In the genomic region with DNA sequence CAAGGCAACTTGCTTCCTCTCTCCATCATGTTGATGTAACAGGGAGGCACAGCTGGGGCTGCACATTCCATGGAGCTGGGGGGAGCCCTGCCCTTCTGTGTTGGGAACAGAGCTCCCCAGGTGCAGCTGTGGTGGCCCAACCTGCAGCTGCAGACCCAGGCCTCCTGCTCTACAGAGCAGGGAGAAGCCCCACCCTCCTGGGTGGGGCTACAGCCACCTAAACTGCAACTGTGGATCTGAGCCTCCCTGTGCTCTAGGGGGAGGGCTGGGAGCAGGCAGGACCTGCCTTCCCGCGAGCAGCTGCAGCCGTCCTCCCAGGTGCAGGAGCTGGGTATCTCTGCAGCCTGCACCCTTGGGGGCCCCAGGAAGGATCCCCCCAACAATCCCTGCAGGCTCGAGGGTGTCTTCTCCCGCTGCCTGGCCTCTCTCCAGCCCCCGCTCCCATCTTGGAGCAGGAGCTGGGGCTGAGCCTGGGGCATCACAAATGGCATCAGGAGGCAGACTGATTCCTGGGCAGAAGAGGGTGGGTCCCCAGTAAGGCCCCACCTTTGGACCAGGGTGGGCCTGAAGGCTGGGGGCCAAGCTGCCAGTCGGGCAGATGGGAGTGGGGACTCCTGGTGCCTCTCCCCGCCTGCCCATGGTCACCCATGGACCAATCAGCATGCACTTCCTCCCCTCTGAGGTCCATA, we compare ENCODE assay signal across 19 cellular contexts. TPM values are rescaled to one million over a fixed set of nuclear protein-coding genes. Genes with fewer than 3 reads are reported as not detected.
A peak's percentile ranks its signal among the peaks of the same experiment; 100 is the strongest.
DNase-seq lines count a peak whose midpoint lies in the region; ATAC-seq, FAIRE-seq and TF ChIP-seq lines count a peak whose summit lies in the region.
"Had no signal": no experiment of that assay in that cellular context is flagged by ENCODE, and none has a peak within 500 bp of the region (broad histone marks: within the 10 kb centered on the region; RNA-seq: fewer than 3 reads in every experiment).

No MANE protein-coding gene starts in this region.

- peak; percentile 47 for DNase-seq in GM23338 (ENCODE audit: low spot score)
- peak; percentile 25 for DNase-seq in NT2/D1 (ENCODE audit: low read depth, low spot score)
- DNase-seq in glutamatergic neuron, result peak; percentile 29
- peak; percentile 45 for DNase-seq in mesendoderm
- DNase-seq in midbrain (lab: John Stamatoyannopoulos, UW), result no peak
- DNase-seq in GM12891 (ENCODE audit: insufficient read length, low spot score), result no peak
- DNase-seq: C1 segment of cervical spinal cord; CD8-positive, alpha-beta memory T cell; IMR-90; NCI-H1105; NCI-H2029 treated with DMSO at 0.1 percent for 48 hours; NCI-H226; NCI-H510A treated with DMSO at 0.1 percent for 48 hours; Right ventricle myocardium superior had no signal

- H3K36me3 Mint-ChIP-seq in GM23338 (ENCODE audit: low read depth) (peaks cover 52% of the 10 kb centered on the region), glutamatergic neuron (ENCODE audit: unreplicated experiment) (peaks cover 22% of the 10 kb centered on the region)

- no peaks in the 10 kb centered on the region for H3F3A ChIP-seq in GM23338 (replicated peaks; ENCODE audit: low read depth)

- H2AK5ac ChIP-seq in mesendoderm (ENCODE audit: low read length), result no peak overlapping the region

- H4K8ac ChIP-seq in mesendoderm (ENCODE audit: low read depth, low read length), result no peak overlapping the region

- H3K4me1 ChIP-seq in GM23338 (ENCODE audit: insufficient read depth), result no peaks in the 10 kb centered on the region
- H3K4me1 ChIP-seq in NT2/D1 (ENCODE audit: insufficient read depth, insufficient read length), result no peaks in the 10 kb centered on the region
- no peaks in the 10 kb centered on the region for H3K4me1 ChIP-seq in mesendoderm (ENCODE audit: control insufficient read depth, low read depth, low read length)

- H3K79me1 ChIP-seq in mesendoderm (ENCODE audit: low read length), result peaks cover 2% of the 10 kb centered on the region

- H3K23ac ChIP-seq in mesendoderm (ENCODE audit: low read length), result no peak overlapping the region

- H3K27me3 ChIP-seq in GM23338 (ENCODE audit: insufficient read depth) (no peaks in the 10 kb centered on the region), NT2/D1 (ENCODE audit: insufficient read depth, insufficient read length) (no peaks in the 10 kb centered on the region), mesendoderm (ENCODE audit: insufficient read depth, low read length, poor library complexity) (no peaks in the 10 kb centered on the region)

- H3K9me3 Mint-ChIP-seq in GM23338 (peaks cover 27% of the 10 kb centered on the region), glutamatergic neuron (ENCODE audit: unreplicated experiment) (no peaks in the 10 kb centered on the region)

- no peaks in the 10 kb centered on the region; the same call in none of the 2 replicates for H4K20me1 ChIP-seq in GM23338 (replicated peaks; ENCODE audit: insufficient read depth)

- H3K36me3 ChIP-seq in GM23338 (ENCODE audit: insufficient read depth) (no peaks in the 10 kb centered on the region), NT2/D1 (ENCODE audit: insufficient read depth, insufficient read length, low read length) (peaks cover 5% of the 10 kb centered on the region), mesendoderm (ENCODE audit: control insufficient read depth, insufficient read depth, low read length) (no peaks in the 10 kb centered on the region)
- H3K36me3 ChIP-seq: HAP-1 had no signal

- H3K4me1 Mint-ChIP-seq in GM23338 (no peaks in the 10 kb centered on the region; the same call in 2 of the 3 replicates), glutamatergic neuron (ENCODE audit: low read depth, unreplicated experiment) (peaks cover 2% of the 10 kb centered on the region)

- peak; percentile 99 for ATAC-seq in GM23338
- ATAC-seq in GM18873 (IDR thresholded peaks at IDR 0.05; ENCODE audit: low FRiP score, unreplicated experiment), result no peak
- ATAC-seq in HG02840 (IDR thresholded peaks at IDR 0.05; ENCODE audit: low FRiP score, unreplicated experiment), result no peak

- no peak overlapping the region for H2BK120ac ChIP-seq in mesendoderm (ENCODE audit: low read depth, low read length)

- no CpG with 5 or more reads among the region's 8 CpGs for WGBS in mesendoderm (ENCODE audit: extremely low coverage, insufficient coverage, low lambda C conversion rate)

- H3K27me3 Mint-ChIP-seq in GM23338 (ENCODE audit: insufficient read depth, low read depth, poor library complexity) (no peaks in the 10 kb centered on the region), glutamatergic neuron (ENCODE audit: unreplicated experiment) (no peaks in the 10 kb centered on the region)
- H3K27me3 Mint-ChIP-seq: CD8-positive, alpha-beta memory T cell had no signal

- H3K4me2 ChIP-seq in GM23338 (no peak overlapping the region), mesendoderm (ENCODE audit: low read length) (no peak overlapping the region)

- H3K9ac ChIP-seq in NT2/D1 (ENCODE audit: insufficient read length, low read depth) (no peak overlapping the region), mesendoderm (ENCODE audit: low read length) (no peak overlapping the region)

- no peak overlapping the region for H2AFZ ChIP-seq in GM23338

- no peak overlapping the region for H3K56ac ChIP-seq in mesendoderm (ENCODE audit: low read length)

- H3K79me2 ChIP-seq in GM23338 (replicated peaks; ENCODE audit: insufficient read depth) (peaks cover 51% of the 10 kb centered on the region), mesendoderm (ENCODE audit: control insufficient read depth, insufficient read depth, low read length) (no peaks in the 10 kb centered on the region)

- peaks cover 37% of the 10 kb centered on the region for H3K9me3 ChIP-seq in NT2/D1 (ENCODE audit: insufficient read depth, low read length)
- H3K9me3 ChIP-seq: HAP-1 had no signal

- H4K5ac ChIP-seq in mesendoderm (ENCODE audit: low read length), result no peak overlapping the region

- TF ChIP-seq CTCF in GM23338 (conservative IDR thresholded peaks at IDR 0.05; ENCODE audit: low read depth in 2 of 2), result no peak
- no peak for TF ChIP-seq CTCF in glutamatergic neuron (IDR thresholded peaks at IDR 0.05; ENCODE audit: partially characterized antibody, unreplicated experiment)

- H3K4me3 Mint-ChIP-seq in GM23338 (no peak overlapping the region), glutamatergic neuron (ENCODE audit: unreplicated experiment) (no peak overlapping the region)
- H3K4me3 Mint-ChIP-seq: CD8-positive, alpha-beta memory T cell had no signal

- H3K4ac ChIP-seq in mesendoderm (ENCODE audit: low read depth, low read length), result no peak overlapping the region

- H3K4me3 ChIP-seq in GM23338 (no peak overlapping the region), NT2/D1 (ENCODE audit: insufficient read length, low read depth) (no peak overlapping the region), mesendoderm (ENCODE audit: low read length) (no peak overlapping the region)
- H3K4me3 ChIP-seq: HAP-1 had no signal

- no peak overlapping the region for H2BK15ac ChIP-seq in mesendoderm (replicated peaks; ENCODE audit: low read depth)

- FAIRE-seq in GM12891 (lab: Jason Lieb, UNC), result no peak
- FAIRE-seq: G401.6 had no signal

- no peak overlapping the region for H3K18ac ChIP-seq in mesendoderm (ENCODE audit: low read length)

- H3K27ac Mint-ChIP-seq in GM23338 (no peak overlapping the region), glutamatergic neuron (ENCODE audit: unreplicated experiment) (no peak overlapping the region)

- no peak for TF ChIP-seq POLR2A in GM12891 (IDR thresholded peaks at IDR 0.05; ENCODE audit: low read depth, low read length)

- H3K9me2 ChIP-seq in GM23338 (ENCODE audit: insufficient read depth), result no peaks in the 10 kb centered on the region

- H2BK5ac ChIP-seq in mesendoderm (ENCODE audit: low read length), result no peak overlapping the region

- no peak overlapping the region for H3K27ac ChIP-seq in GM23338 (ENCODE audit: low read depth)
- no peak overlapping the region for H3K27ac ChIP-seq in mesendoderm (ENCODE audit: low read depth, low read length)
- H3K27ac ChIP-seq: HL-60 had no signal

TF ChIP-seq in GM23338, 12 proteins besides CTCF, POLR2A, EP300 and RAD21 (continues in another document):
- TF ChIP-seq NANOG (IDR thresholded peaks at IDR 0.05; ENCODE audit: borderline replicate concordance) (no peak), JUNB (IDR thresholded peaks at IDR 0.05; ENCODE audit: unreplicated experiment) (no peak), EZH2phosphoT487 (IDR thresholded peaks at IDR 0.05; ENCODE audit: unreplicated experiment) (no peak), STAT1 (IDR thresholded peaks at IDR 0.05; ENCODE audit: unreplicated experiment) (no peak)

TF ChIP-seq in GM12891, 5 proteins besides CTCF, POLR2A, EP300 and RAD21:
- no peak for TF ChIP-seq POLR2AphosphoS5 (IDR thresholded peaks at IDR 0.05; ENCODE audit: low read depth, low read length)
- no peak for TF ChIP-seq POU2F2 (IDR thresholded peaks at IDR 0.05; ENCODE audit: low read depth, low read length)
- TF ChIP-seq SPI1 (IDR thresholded peaks at IDR 0.05; ENCODE audit: low read depth, low read length), result no peak
- no peak for TF ChIP-seq PAX5 (IDR thresholded peaks at IDR 0.05; ENCODE audit: insufficient read depth, low read length, severe bottlenecking)
- TF ChIP-seq TAF1 (IDR thresholded peaks at IDR 0.05; ENCODE audit: low read depth, low read length), result no peak

RNA-seq across cellular contexts. Expression of a gene that starts 7.4 kb away (rescaled TPM):
- 23.8 and 25.6 TPM in 2 replicates for total RNA-seq in GM23338 (2014; rRNA removed; shearing (Covaris generic))
- 5.8 and 7.0 TPM in 2 replicates for polyA plus RNA-seq in GM23338 (2016; fragmentation: Nextera tagmentation; extraction: Ambion mirVana)
- total RNA-seq in glutamatergic neuron (ENCODE audit: unreplicated experiment), result 5.8 TPM
- 8.6 TPM for polyA plus RNA-seq in mesendoderm (2013, experiment 1 of 2)
- polyA plus RNA-seq in mesendoderm (2013, experiment 2 of 2), result 8.9 TPM
- polyA plus RNA-seq in GM12891 (2012; ENCODE audit: low read depth, missing spikeins), result 3.5 TPM

RNA-seq across cellular contexts. Expression of a gene that starts 56.8 kb away (rescaled TPM):
- 2.5 and 4.7 TPM in 2 replicates for total RNA-seq in GM23338 (2014; rRNA removed; shearing (Covaris generic))
- polyA plus RNA-seq in GM23338 (2016; fragmentation: Nextera tagmentation; extraction: Ambion mirVana), result 0.50 and 0.73 TPM in 2 replicates
- total RNA-seq in glutamatergic neuron (ENCODE audit: unreplicated experiment), result 0.83 TPM
- 0.79 TPM for polyA plus RNA-seq in mesendoderm (2013, experiment 1 of 2)
- polyA plus RNA-seq in mesendoderm (2013, experiment 2 of 2), result 0.78 TPM
- polyA plus RNA-seq in GM12891 (2012; ENCODE audit: low read depth, missing spikeins), result 0.06 TPM
- polyA plus RNA-seq: CD8-positive, alpha-beta memory T cell had no signal

Comparison
In these comparisons a context has a peak if more than half of its experiments do, and no peak if none do; other contexts are left out.
1. DNase-seq: peak in GM23338 (single experiment), NT2/D1 (single experiment), glutamatergic neuron (single experiment) and mesendoderm (single experiment); none in midbrain (single experiment) and GM12891 (single experiment).